8 cellular contexts compared by ENCODE assay signal in genomic region chr11:73761403-73761945, GRCh38. TPM values are rescaled to one million over a fixed set of nuclear protein-coding genes. Genes with fewer than 3 reads are reported as not detected.
DNase-seq lines count a peak whose midpoint lies in the region; ATAC-seq and TF ChIP-seq lines count a peak whose summit lies in the region.

No MANE protein-coding gene starts in this region.

- H3K36me3 ChIP-seq in SK-N-MC (ENCODE audit: insufficient read depth, low read length) (no peaks in the 10 kb centered on the region), gastrocnemius medialis (no peaks in the 10 kb centered on the region)

- peaks cover 31% of the 10 kb centered on the region for H3K4me1 Mint-ChIP-seq in activated T-cell treated with anti-CD3 and anti-CD28 coated beads, Interleukin-2, amount 50 U/mL, for 24 hours (ENCODE audit: low read depth)

- ATAC-seq in gastrocnemius medialis: peak; percentile 37 to 40
- no peak for ATAC-seq in esophagus mucosa

- H3K9me3 ChIP-seq in SK-N-MC (ENCODE audit: low read depth, low read length) (no peaks in the 10 kb centered on the region), gastrocnemius medialis (no peaks in the 10 kb centered on the region)

- TF ChIP-seq POLR2A in gastrocnemius medialis (IDR thresholded peaks at IDR 0.05): no peak

- peak overlapping the region; percentile 72 for H3K27ac ChIP-seq in SK-N-MC
- peak overlapping the region; percentile 91 to 100 (median 98) for H3K27ac ChIP-seq in gastrocnemius medialis

- TF ChIP-seq CTCF in fibroblast of villous mesenchyme (IDR thresholded peaks at IDR 0.05; ENCODE audit: insufficient read depth, low read depth, low read length) (peak; percentile 0), gastrocnemius medialis (IDR thresholded peaks at IDR 0.05 in 4 of 5, conservative IDR thresholded peaks at IDR 0.05 in 1 of 5) (no peak)

- DNase-seq in activated T-cell treated with anti-CD3 and anti-CD28 coated beads, Interleukin-2, amount 50 U/mL, for 24 hours: peak; percentile 34
- no peak for DNase-seq in activated T-cell treated with anti-CD3 and anti-CD28 coated beads for 4 hours
- DNase-seq in SK-N-MC (ENCODE audit: low read depth, low spot score): no peak
- no peak for DNase-seq in fibroblast of villous mesenchyme (ENCODE audit: low read depth)
- no peak for DNase-seq in gastrocnemius medialis
- no peak for DNase-seq in NOMO-1 treated with dmso at 0.1 percent for 144 hours (lab: John Stamatoyannopoulos, UW; ENCODE audit: unreplicated experiment)
- no peak for DNase-seq in NCI-H1436 treated with DMSO at 0.1 percent for 48 hours (lab: John Stamatoyannopoulos, UW)

- in situ Hi-C loops in gastrocnemius medialis (cut with MboI; ENCODE audit: low sequenced_read_pairs in 4 of 4): no loop called here

- intact Hi-C loops in gastrocnemius medialis (cut with DNase I; ENCODE audit: low total_unique reads): loop anchor here (1.0 to 5.0 kb wide), 2 partner anchors 18 to 116 kb away; partner anchors contain the start of genes COA4 and PAAF1

- H3K27me3 Mint-ChIP-seq in activated T-cell treated with anti-CD3 and anti-CD28 coated beads, Interleukin-2, amount 50 U/mL, for 24 hours: no peaks in the 10 kb centered on the region

- peaks cover 10% of the 10 kb centered on the region for H3K36me3 Mint-ChIP-seq in activated T-cell treated with anti-CD3 and anti-CD28 coated beads, Interleukin-2, amount 50 U/mL, for 24 hours (ENCODE audit: low read depth)

- H3K9ac ChIP-seq in SK-N-MC (ENCODE audit: insufficient read length): peak overlapping the region; percentile 30

- no peaks in the 10 kb centered on the region for H3K9me3 Mint-ChIP-seq in activated T-cell treated with anti-CD3 and anti-CD28 coated beads, Interleukin-2, amount 50 U/mL, for 24 hours

- peaks cover 20 to 21% of the 10 kb centered on the region in 2 donors for H3K4me1 ChIP-seq in gastrocnemius medialis

- H3K4me3 Mint-ChIP-seq in activated T-cell treated with anti-CD3 and anti-CD28 coated beads, Interleukin-2, amount 50 U/mL, for 24 hours: peak overlapping the region; percentile 90

- peak overlapping the region; percentile 69 for H3K4me3 ChIP-seq in SK-N-MC
- H3K4me3 ChIP-seq in fibroblast of villous mesenchyme (ENCODE audit: low read depth, low read length): peak overlapping the region; percentile 50
- H3K4me3 ChIP-seq in gastrocnemius medialis: peak overlapping the region; percentile 37 to 65 (median 54)

- no peaks in the 10 kb centered on the region for H3K27me3 ChIP-seq in gastrocnemius medialis

- H3K27ac Mint-ChIP-seq in activated T-cell treated with anti-CD3 and anti-CD28 coated beads, Interleukin-2, amount 50 U/mL, for 24 hours: peak overlapping the region; percentile 96

RNA-seq across cellular contexts. Expression of gene RAB6A, which starts 0.6 kb away (rescaled TPM):
- total RNA-seq in fibroblast of villous mesenchyme (123 and 153 TPM in 2 replicates), gastrocnemius medialis (100 to 1,000 TPM in 3 of 4 donors, 10 to 100 TPM in 1; 95.5 to 124 (median 110) TPM), esophagus mucosa (137 TPM)

RNA-seq across cellular contexts. Expression of gene MRPL48, which starts 26.2 kb away (rescaled TPM):
- total RNA-seq in fibroblast of villous mesenchyme (22.5 and 30.3 TPM in 2 replicates), gastrocnemius medialis (10 to 100 TPM in 3 of 4 donors, 1 to 10 TPM in 1; 9.0 to 29.1 (median 13.4) TPM), esophagus mucosa (25.8 TPM)
